14 cellular contexts compared by ENCODE assay signal in genomic region chr13:46586766-46587509, GRCh38. TPM values are rescaled to one million over a fixed set of nuclear protein-coding genes. Genes with fewer than 3 reads are reported as not detected.
DNase-seq lines count a peak whose midpoint lies in the region; ATAC-seq and TF ChIP-seq lines count a peak whose summit lies in the region.
"Had no signal": no experiment of that assay in that cellular context is flagged by ENCODE, and none has a peak within 500 bp of the region (broad histone marks: within the 10 kb centered on the region; RNA-seq: fewer than 3 reads in every experiment).

No MANE protein-coding gene starts in this region.

- H3K4me1 Mint-ChIP-seq in activated B cell treated with CpG ODN at 0.5 μM for 24 hours (peaks cover 93% of the 10 kb centered on the region), naive B cell (peaks cover 56 to 91% (median 77%) of the 10 kb centered on the region in 3 donors)

- no peaks in the 10 kb centered on the region for H3K27me3 Mint-ChIP-seq in activated B cell treated with CpG ODN at 0.5 μM for 24 hours
- no peaks in the 10 kb centered on the region for H3K27me3 Mint-ChIP-seq in naive B cell

- intact Hi-C loops in Right ventricle myocardium inferior (cut with DNase I) (no loop called here), Right ventricle myocardium superior (cut with DNase I) (no loop called here), activated B cell treated with CpG ODN at 0.5 μM for 24 hours (cut with micrococcal nuclease) (loop anchor here (5.0 kb wide), 1 partner anchor 35 kb away; no protein-coding TSS in a partner anchor), aorta (cut with DNase I) (no loop called here)

- in situ Hi-C loops in HAP-1 (cut with MboI; ENCODE audit: low sequenced_read_pairs): no loop called here

- H3K4me1 ChIP-seq in aorta (ENCODE audit: control insufficient read depth in 1 of 2, insufficient read depth in 2 of 2, low read length in 2 of 2) (peaks cover 6 to 13% of the 10 kb centered on the region in 2 donors), HAP-1 (peaks cover 3% of the 10 kb centered on the region; the same call in 1 of the 2 replicates)

- H3K36me3 ChIP-seq in aorta (ENCODE audit: control insufficient read depth in 1 of 2, insufficient read depth in 2 of 2, low read length in 1 of 2): no peaks in the 10 kb centered on the region
- no peaks in the 10 kb centered on the region for H3K36me3 ChIP-seq in HAP-1 (replicated peaks)
- H3K36me3 ChIP-seq: cardiac muscle cell had no signal

- WGBS in aorta, 2 donors: 20 to 31% methylated on average over 7 of the region's 7 CpGs

- POLR2A ChIA-PET in activated B cell treated with CpG ODN at 0.5 μM for 24 hours (lab: Charles Lee): interaction anchor here (0.6 to 3.2 kb wide), 7 partner anchors 9 to 88 kb away, joined by 3 to 28 read pairs (median 6); partner anchors contain the start of gene LRCH1

- H3K9me3 ChIP-seq in aorta (ENCODE audit: control insufficient read depth, low read length) (no peaks in the 10 kb centered on the region), HAP-1 (no peaks in the 10 kb centered on the region)

- H3K4me3 Mint-ChIP-seq in activated B cell treated with CpG ODN at 0.5 μM for 24 hours (peak overlapping the region; percentile 45), naive B cell (peak overlapping the region; percentile 26 to 83 (median 61))
- H3K4me3 Mint-ChIP-seq: GM23338 had no signal

- H3K36me3 Mint-ChIP-seq in activated B cell treated with CpG ODN at 0.5 μM for 24 hours (ENCODE audit: low read depth) (no peaks in the 10 kb centered on the region), naive B cell (no peaks in the 10 kb centered on the region)

- H3K27ac ChIP-seq in aorta (ENCODE audit: low read depth in 1 of 2, low read length in 2 of 2): peak overlapping the region; percentile 65 to 85
- H3K27ac ChIP-seq: cardiac muscle cell had no signal

- DNase-seq in Right ventricle myocardium inferior (ENCODE audit: missing footprints) (no peak), Right ventricle myocardium superior (no peak), activated B cell treated with CpG ODN at 0.5 μM for 24 hours (no peak), naive B cell (no peak), aorta (no peak), HAP-1 (ENCODE audit: low spot score in 2 of 2) (no peak), LoVo (ENCODE audit: low spot score) (no peak)
- no peak for DNase-seq in stimulated activated naive CD4-positive, alpha-beta T cell treated with Interleukin-2 at 50 U/mL for 16 hours (lab: John Stamatoyannopoulos, UW)
- DNase-seq: activated gamma-delta T cell treated with Interleukin-2 at 50 U/mL for 16 hours, DMS79 treated with DMSO at 0.1 percent for 48 hours, NCI-H1694 treated with DMSO at 0.1 percent for 48 hours, SHP77 treated with DMSO at 0.1 percent for 48 hours had no signal

- CTCF ChIA-PET in activated B cell treated with CpG ODN at 0.5 μM for 24 hours (lab: Charles Lee): interaction anchor here (1.1 to 3.6 kb wide), 3 partner anchors 9 to 35 kb away, joined by 3 to 14 read pairs (median 3); no protein-coding TSS in a partner anchor

- H3K27ac Mint-ChIP-seq in activated B cell treated with CpG ODN at 0.5 μM for 24 hours (peak overlapping the region; percentile 87), naive B cell (peak overlapping the region in 5 of 6 donors; percentile 21 to 86 (median 59))
- H3K27ac Mint-ChIP-seq: GM23338 had no signal

- ATAC-seq in Right ventricle myocardium inferior: peak; percentile 39
- ATAC-seq in Right ventricle myocardium superior (ENCODE audit: poor library complexity): no peak
- no peak for ATAC-seq in activated B cell treated with CpG ODN at 0.5 μM for 24 hours (ENCODE audit: low read depth)
- no peak for ATAC-seq in naive B cell (ENCODE audit: low read depth in 2 of 2)
- no peak for ATAC-seq in aorta (ENCODE audit: low FRiP score)
- ATAC-seq: GM23338 had no signal

- no peak overlapping the region for H3K4me3 ChIP-seq in aorta (ENCODE audit: low read length in 2 of 2)
- no peak overlapping the region for H3K4me3 ChIP-seq in HAP-1
- H3K4me3 ChIP-seq: cardiac muscle cell, GM23338 had no signal

- H3K27me3 ChIP-seq in aorta (ENCODE audit: control insufficient read depth in 1 of 2, insufficient read depth in 2 of 2, low read length in 1 of 2) (no peaks in the 10 kb centered on the region), HAP-1 (ENCODE audit: low read depth) (no peaks in the 10 kb centered on the region)
- H3K27me3 ChIP-seq: cardiac muscle cell had no signal

- TF ChIP-seq CTCF in activated B cell treated with CpG ODN at 0.5 μM for 24 hours (IDR thresholded peaks at IDR 0.05): no peak

- no peaks in the 10 kb centered on the region for H3K9me3 Mint-ChIP-seq in activated B cell treated with CpG ODN at 0.5 μM for 24 hours
- H3K9me3 Mint-ChIP-seq in naive B cell: no peaks in the 10 kb centered on the region
- H3K9me3 Mint-ChIP-seq: GM23338 had no signal

RNA-seq across cellular contexts. Expression of gene LRCH1, which starts 34.0 kb away (rescaled TPM):
- total RNA-seq in Right ventricle myocardium inferior: 11.9 TPM
- 11.0 TPM for total RNA-seq in Right ventricle myocardium superior
- total RNA-seq in activated B cell treated with CpG ODN at 0.5 μM for 24 hours: 44.0 and 46.3 TPM in 2 replicates
- 10 to 100 TPM in 3 of 6 donors, 1 to 10 TPM in 3; 6.9 to 14.0 (median 9.8) TPM for polyA plus RNA-seq in naive B cell (ENCODE audit: low read depth in 6 of 6)
- total RNA-seq in aorta: 10 to 100 TPM; 44.4 to 46.5 TPM
- 10 to 100 TPM; 12.3 to 13.1 TPM for polyA plus RNA-seq in aorta
